In genomic region chr1:61392417-61393242, GRCh38 we compare ENCODE assay signal across 1 cellular context.
TF ChIP-seq lines count a peak whose summit lies in the region.

No MANE protein-coding gene starts in this region.

TF ChIP-seq in K562, 482 proteins besides CTCF, POLR2A, EP300 and RAD21 (continued from another document and continues in another):
- TF ChIP-seq MNT (conservative IDR thresholded peaks at IDR 0.05), result peak; percentile 34 to 62; a peak in 3 of 4 replicates
- TF ChIP-seq CTBP1 (IDR thresholded peaks at IDR 0.05; ENCODE audit: borderline replicate concordance), result peak; percentile 28; the same call in 1 of the 2 replicates
- TF ChIP-seq ATF2 (CRISPR knock-in tag; IDR thresholded peaks at IDR 0.05), result no peak
- TF ChIP-seq RNF2 (IDR thresholded peaks at IDR 0.05), result no peak
- no peak for TF ChIP-seq ETS1 (conservative IDR thresholded peaks at IDR 0.05; ENCODE audit: control insufficient read depth, low read depth, low read length)
- peak in 1 of 2 experiments; percentile 29; a peak in 1 of 4 replicates for TF ChIP-seq SRF (CRISPR knock-in tag; IDR thresholded peaks at IDR 0.05)
- TF ChIP-seq STAT6 (CRISPR knock-in tag; IDR thresholded peaks at IDR 0.05), result no peak
- no peak for TF ChIP-seq ZNF551 (CRISPR knock-in tag; IDR thresholded peaks at IDR 0.05)
- TF ChIP-seq ID3 (CRISPR knock-in tag; IDR thresholded peaks at IDR 0.05), result no peak
- no peak for TF ChIP-seq ID3 (tag; IDR thresholded peaks at IDR 0.05)
- TF ChIP-seq, protein P1, sequence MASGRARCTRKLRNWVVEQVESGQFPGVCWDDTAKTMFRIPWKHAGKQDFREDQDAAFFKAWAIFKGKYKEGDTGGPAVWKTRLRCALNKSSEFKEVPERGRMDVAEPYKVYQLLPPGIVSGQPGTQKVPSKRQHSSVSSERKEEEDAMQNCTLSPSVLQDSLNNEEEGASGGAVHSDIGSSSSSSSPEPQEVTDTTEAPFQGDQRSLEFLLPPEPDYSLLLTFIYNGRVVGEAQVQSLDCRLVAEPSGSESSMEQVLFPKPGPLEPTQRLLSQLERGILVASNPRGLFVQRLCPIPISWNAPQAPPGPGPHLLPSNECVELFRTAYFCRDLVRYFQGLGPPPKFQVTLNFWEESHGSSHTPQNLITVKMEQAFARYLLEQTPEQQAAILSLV (tag; IDR thresholded peaks at IDR 0.05), result no peak
- TF ChIP-seq SMARCC2 (IDR thresholded peaks at IDR 0.05; ENCODE audit: low read depth), result no peak
- TF ChIP-seq, protein P2, sequence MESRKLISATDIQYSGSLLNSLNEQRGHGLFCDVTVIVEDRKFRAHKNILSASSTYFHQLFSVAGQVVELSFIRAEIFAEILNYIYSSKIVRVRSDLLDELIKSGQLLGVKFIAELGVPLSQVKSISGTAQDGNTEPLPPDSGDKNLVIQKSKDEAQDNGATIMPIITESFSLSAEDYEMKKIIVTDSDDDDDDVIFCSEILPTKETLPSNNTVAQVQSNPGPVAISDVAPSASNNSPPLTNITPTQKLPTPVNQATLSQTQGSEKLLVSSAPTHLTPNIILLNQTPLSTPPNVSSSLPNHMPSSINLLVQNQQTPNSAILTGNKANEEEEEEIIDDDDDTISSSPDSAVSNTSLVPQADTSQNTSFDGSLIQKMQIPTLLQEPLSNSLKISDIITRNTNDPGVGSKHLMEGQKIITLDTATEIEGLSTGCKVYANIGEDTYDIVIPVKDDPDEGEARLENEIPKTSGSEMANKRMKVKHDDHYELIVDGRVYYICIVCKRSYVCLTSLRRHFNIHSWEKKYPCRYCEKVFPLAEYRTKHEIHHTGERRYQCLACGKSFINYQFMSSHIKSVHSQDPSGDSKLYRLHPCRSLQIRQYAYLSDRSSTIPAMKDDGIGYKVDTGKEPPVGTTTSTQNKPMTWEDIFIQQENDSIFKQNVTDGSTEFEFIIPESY (CRISPR knock-in tag; IDR thresholded peaks at IDR 0.05), result no peak
- TF ChIP-seq CSDE1 (IDR thresholded peaks at IDR 0.05), result no peak
- TF ChIP-seq PATZ1 (CRISPR knock-in tag; IDR thresholded peaks at IDR 0.05; ENCODE audit: borderline replicate concordance), result no peak
- no peak for TF ChIP-seq HDGF (IDR thresholded peaks at IDR 0.05)
- no peak for TF ChIP-seq ZNF431 (CRISPR knock-in tag; IDR thresholded peaks at IDR 0.05)
- TF ChIP-seq ZFP30 (CRISPR knock-in tag; IDR thresholded peaks at IDR 0.05; ENCODE audit: borderline replicate concordance), result no peak
- TF ChIP-seq NR4A1 (CRISPR knock-in tag; IDR thresholded peaks at IDR 0.05), result no peak
- TF ChIP-seq NR4A1 (tag; IDR thresholded peaks at IDR 0.05), result no peak
- TF ChIP-seq NCOA2 (IDR thresholded peaks at IDR 0.05; ENCODE audit: partially characterized antibody in 2 of 2), result no peak
- no peak for TF ChIP-seq ZNF766 (CRISPR knock-in tag; conservative IDR thresholded peaks at IDR 0.05)
- TF ChIP-seq SMAD4 (CRISPR knock-in tag; conservative IDR thresholded peaks at IDR 0.05), result no peak
- no peak for TF ChIP-seq BRF1 (IDR thresholded peaks at IDR 0.05; ENCODE audit: borderline replicate concordance, extremely low read depth, insufficient read length)
- peak in 1 of 2 experiments; percentile 46; a peak in 1 of 4 replicates for TF ChIP-seq NONO (IDR thresholded peaks at IDR 0.05; ENCODE audit: low read depth in 2 of 2, low read length in 1 of 2)
- TF ChIP-seq RHOXF2B (CRISPR knock-in tag; conservative IDR thresholded peaks at IDR 0.05), result no peak
- TF ChIP-seq, protein P3, sequence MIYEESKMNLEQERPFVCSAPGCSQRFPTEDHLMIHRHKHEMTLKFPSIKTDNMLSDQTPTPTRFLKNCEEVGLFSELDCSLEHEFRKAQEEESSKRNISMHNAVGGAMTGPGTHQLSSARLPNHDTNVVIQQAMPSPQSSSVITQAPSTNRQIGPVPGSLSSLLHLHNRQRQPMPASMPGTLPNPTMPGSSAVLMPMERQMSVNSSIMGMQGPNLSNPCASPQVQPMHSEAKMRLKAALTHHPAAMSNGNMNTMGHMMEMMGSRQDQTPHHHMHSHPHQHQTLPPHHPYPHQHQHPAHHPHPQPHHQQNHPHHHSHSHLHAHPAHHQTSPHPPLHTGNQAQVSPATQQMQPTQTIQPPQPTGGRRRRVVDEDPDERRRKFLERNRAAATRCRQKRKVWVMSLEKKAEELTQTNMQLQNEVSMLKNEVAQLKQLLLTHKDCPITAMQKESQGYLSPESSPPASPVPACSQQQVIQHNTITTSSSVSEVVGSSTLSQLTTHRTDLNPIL (CRISPR knock-in tag; IDR thresholded peaks at IDR 0.05), result no peak
- TF ChIP-seq HNRNPLL (IDR thresholded peaks at IDR 0.05; ENCODE audit: low read depth, low read length, poor library complexity, severe bottlenecking), result peak; percentile 60
- TF ChIP-seq MBD2 (IDR thresholded peaks at IDR 0.05; ENCODE audit: borderline replicate concordance, low read depth), result no peak
- no peak for TF ChIP-seq SRSF3 (IDR thresholded peaks at IDR 0.05; ENCODE audit: insufficient read depth, low read length)
- TF ChIP-seq TCF3 (CRISPR knock-in tag; IDR thresholded peaks at IDR 0.05), result peak; percentile 74
- TF ChIP-seq, protein P4, sequence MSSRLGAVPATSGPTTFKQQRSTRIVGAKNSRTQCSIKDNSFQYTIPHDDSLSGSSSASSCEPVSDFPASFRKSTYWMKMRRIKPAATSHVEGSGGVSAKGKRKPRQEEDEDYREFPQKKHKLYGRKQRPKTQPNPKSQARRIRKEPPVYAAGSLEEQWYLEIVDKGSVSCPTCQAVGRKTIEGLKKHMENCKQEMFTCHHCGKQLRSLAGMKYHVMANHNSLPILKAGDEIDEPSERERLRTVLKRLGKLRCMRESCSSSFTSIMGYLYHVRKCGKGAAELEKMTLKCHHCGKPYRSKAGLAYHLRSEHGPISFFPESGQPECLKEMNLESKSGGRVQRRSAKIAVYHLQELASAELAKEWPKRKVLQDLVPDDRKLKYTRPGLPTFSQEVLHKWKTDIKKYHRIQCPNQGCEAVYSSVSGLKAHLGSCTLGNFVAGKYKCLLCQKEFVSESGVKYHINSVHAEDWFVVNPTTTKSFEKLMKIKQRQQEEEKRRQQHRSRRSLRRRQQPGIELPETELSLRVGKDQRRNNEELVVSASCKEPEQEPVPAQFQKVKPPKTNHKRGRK (tag; IDR thresholded peaks at IDR 0.05), result no peak
- TF ChIP-seq FOXK2 (conservative IDR thresholded peaks at IDR 0.05 in 1 of 2, IDR thresholded peaks at IDR 0.05 in 1 of 2; ENCODE audit: low read depth in 2 of 2), result 0 out of 4 replicates have a peak, but pooled peaks of 1 of the 2 experiments have one; percentile 57
- TF ChIP-seq HDAC1 (IDR thresholded peaks at IDR 0.05), result peak in 1 of 2 experiments; percentile 49; a peak in 1 of 4 replicates
- TF ChIP-seq FIP1L1 (IDR thresholded peaks at IDR 0.05; ENCODE audit: low read depth, low read length, poor library complexity, severe bottlenecking), result no peak
- TF ChIP-seq ZNF175 (CRISPR knock-in tag; IDR thresholded peaks at IDR 0.05; ENCODE audit: low read depth), result no peak
- no peak for TF ChIP-seq TCF15 (CRISPR knock-in tag; IDR thresholded peaks at IDR 0.05)
- TF ChIP-seq NFE2 (IDR thresholded peaks at IDR 0.05; ENCODE audit: low read depth), result no peak
- TF ChIP-seq EP400 (IDR thresholded peaks at IDR 0.05), result peak; percentile 62; the same call in 1 of the 2 replicates
- peak; percentile 40; the same call in 1 of the 2 replicates for TF ChIP-seq LEF1 (IDR thresholded peaks at IDR 0.05)
- peak; percentile 27; the same call in 1 of the 2 replicates for TF ChIP-seq SOX6 (IDR thresholded peaks at IDR 0.05)
- 0 out of 2 replicates have a peak, but pooled peaks have one; percentile 35 for TF ChIP-seq NBN (IDR thresholded peaks at IDR 0.05; ENCODE audit: low read depth)
- no peak for TF ChIP-seq GTF2F1 (IDR thresholded peaks at IDR 0.05; ENCODE audit: low read depth, low read length)
- TF ChIP-seq IRF1 (CRISPR knock-in tag; IDR thresholded peaks at IDR 0.05; ENCODE audit: borderline replicate concordance), result no peak
- peak; percentile 42; the same call in 1 of the 2 replicates for TF ChIP-seq NCOR1 (IDR thresholded peaks at IDR 0.05)
- TF ChIP-seq COPS2 (conservative IDR thresholded peaks at IDR 0.05), result no peak
- TF ChIP-seq ZNF57 (CRISPR knock-in tag; IDR thresholded peaks at IDR 0.05), result no peak
- TF ChIP-seq NFIX (CRISPR knock-in tag; IDR thresholded peaks at IDR 0.05; ENCODE audit: low read depth), result no peak
- no peak for TF ChIP-seq SUPT5H (IDR thresholded peaks at IDR 0.05)
- TF ChIP-seq PTRF (tag; IDR thresholded peaks at IDR 0.05), result no peak
- TF ChIP-seq LARP7 (IDR thresholded peaks at IDR 0.05), result no peak
